In the genomic region with DNA sequence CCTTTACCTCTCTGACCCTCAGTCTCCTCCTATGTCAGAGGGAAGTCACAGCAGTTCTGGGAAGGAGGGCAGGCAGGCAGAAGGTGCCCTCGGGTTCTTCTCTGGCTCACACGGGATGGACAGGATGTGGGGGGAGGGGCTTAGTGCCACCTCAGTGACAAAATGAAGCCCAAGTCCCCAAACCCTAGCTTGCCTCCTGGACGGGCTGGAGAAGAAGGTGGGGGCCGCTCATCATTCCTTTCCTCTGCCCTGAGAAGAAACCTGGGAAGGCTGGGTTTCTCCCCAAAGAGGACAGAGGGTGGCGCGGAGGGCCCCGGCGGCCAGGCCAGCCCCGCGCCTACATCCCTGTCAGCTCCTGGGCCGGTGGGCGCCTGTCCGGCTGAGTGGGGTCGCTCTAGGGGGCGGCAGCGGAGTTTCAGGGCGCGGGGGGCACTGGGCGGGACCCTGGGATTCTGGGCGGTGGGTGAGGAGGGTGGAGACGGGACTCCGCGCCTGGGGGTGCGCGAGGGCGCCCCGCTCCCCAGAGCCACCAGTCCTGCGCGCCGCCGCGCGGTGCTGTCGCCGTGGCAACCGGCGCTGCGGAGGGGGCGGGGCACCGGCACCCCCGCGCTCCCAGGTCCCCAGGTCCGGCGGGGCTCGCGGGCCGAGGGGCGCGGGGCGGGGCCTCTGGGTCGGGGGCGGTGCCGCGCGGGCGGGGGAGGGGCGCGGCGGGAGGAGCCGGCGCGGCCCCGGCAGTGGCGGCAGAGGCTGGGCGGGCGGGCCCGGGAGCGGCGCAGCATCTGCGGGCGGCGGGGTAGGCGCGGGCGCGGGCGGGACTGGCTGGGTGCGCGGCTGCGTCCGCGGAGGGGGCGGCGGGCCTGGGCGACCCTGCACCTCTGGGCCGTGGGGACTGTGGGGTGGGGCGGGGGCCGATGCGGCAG, we compare ENCODE assay signal across 8 cellular contexts. TPM values are rescaled to one million over a fixed set of nuclear protein-coding genes. Genes with fewer than 3 reads are reported as not detected.
A peak's percentile ranks its signal among the peaks of the same experiment; 100 is the strongest.
DNase-seq lines count a peak whose midpoint lies in the region; ATAC-seq and TF ChIP-seq lines count a peak whose summit lies in the region.

A gene (plus strand): TSS at position 723 of the 920 bp plus-strand sequence. CDS start 2,252 bp downstream, outside the sequence.

- H3K4me1 ChIP-seq in naive thymus-derived CD4-positive, alpha-beta T cell (ENCODE audit: control insufficient read depth in 2 of 2, insufficient read depth in 2 of 2, low read length in 2 of 2), result peaks cover 9 to 14% of the 10 kb centered on the region in 2 donors
- no peaks in the 10 kb centered on the region for H3K4me1 ChIP-seq in urinary bladder (ENCODE audit: insufficient read depth)

- peak within 1 kb of the TSS; percentile 84 for H3K4me3 Mint-ChIP-seq in activated CD4-positive, alpha-beta T cell treated with anti-CD3 and anti-CD28 coated beads, Interleukin-2, amount 10 ng/mL, durations not matched to agents 24 days and 14 days
- peak within 1 kb of the TSS; percentile 60 to 89 (median 73) for H3K4me3 Mint-ChIP-seq in naive thymus-derived CD4-positive, alpha-beta T cell

- H3K9me3 Mint-ChIP-seq in activated CD4-positive, alpha-beta T cell treated with anti-CD3 and anti-CD28 coated beads, Interleukin-2, amount 10 ng/mL, durations not matched to agents 24 days and 14 days, result no peaks in the 10 kb centered on the region
- peaks cover 0 to 14% (median 1%) of the 10 kb centered on the region in 11 donors for H3K9me3 Mint-ChIP-seq in naive thymus-derived CD4-positive, alpha-beta T cell

- no peak for TF ChIP-seq CTCF in epithelial cell of esophagus (IDR thresholded peaks at IDR 0.05; ENCODE audit: insufficient read depth, low read depth, low read length, missing control alignments)

- WGBS in urinary bladder, result 1% methylated on average over 87 of the region's 89 CpGs

- H3K27ac ChIP-seq in naive thymus-derived CD4-positive, alpha-beta T cell (ENCODE audit: low read depth, low read length), result peak within 1 kb of the TSS; percentile 14
- no peak within 1 kb of the TSS for H3K27ac ChIP-seq in urinary bladder (ENCODE audit: low read depth)

- intact Hi-C loops in activated CD4-positive, alpha-beta T cell treated with anti-CD3 and anti-CD28 coated beads, Interleukin-2, amount 10 ng/mL, durations not matched to agents 24 days and 14 days (cut with micrococcal nuclease), result loop anchor here (2.0 to 10.0 kb wide), 2 partner anchors 35 to 51 kb away; a partner anchor contains a TSS
- intact Hi-C loops in naive thymus-derived CD4-positive, alpha-beta T cell (cut with micrococcal nuclease), result loop anchor here (2.0 to 5.0 kb wide), 3 partner anchors 35 to 434 kb away; a partner anchor contains a TSS

- H3K36me3 ChIP-seq in naive thymus-derived CD4-positive, alpha-beta T cell (ENCODE audit: control insufficient read depth in 2 of 3, insufficient read depth in 3 of 3, low read length in 3 of 3), result no peaks in the 10 kb centered on the region
- H3K36me3 ChIP-seq in urinary bladder (ENCODE audit: insufficient read depth), result no peaks in the 10 kb centered on the region

- H3K4me3 ChIP-seq in epithelial cell of esophagus (ENCODE audit: low read length), result peak within 1 kb of the TSS; percentile 41
- no peak within 1 kb of the TSS for H3K4me3 ChIP-seq in naive thymus-derived CD4-positive, alpha-beta T cell (ENCODE audit: low read length)
- H3K4me3 ChIP-seq in urinary bladder (ENCODE audit: low read depth, low read length), result peak within 1 kb of the TSS; percentile 69

- CTCF ChIA-PET in naive thymus-derived CD4-positive, alpha-beta T cell (lab: Charles Lee), result interaction anchor here (1.1 kb wide), 1 partner anchor 156 kb away, joined by 3 read pairs; no protein-coding TSS in a partner anchor

- peak; percentile 49 for DNase-seq in activated T-cell treated with anti-CD3 and anti-CD28 coated beads for 48 hours (ENCODE audit: low read depth)
- DNase-seq in activated T-cell treated with anti-CD3 and anti-CD28 coated beads for 4 hours, result no peak
- DNase-seq in activated CD4-positive, alpha-beta T cell treated with anti-CD3 and anti-CD28 coated beads, Interleukin-2, amount 10 ng/mL, durations not matched to agents 24 days and 14 days, result peak; percentile 84
- no peak for DNase-seq in epithelial cell of esophagus (ENCODE audit: low read depth)
- peak in 5 of 9 donors; percentile 15 to 66 (median 27) for DNase-seq in naive thymus-derived CD4-positive, alpha-beta T cell

- peak; percentile 37 for ATAC-seq in naive thymus-derived CD4-positive, alpha-beta T cell
- ATAC-seq in HG02870 (IDR thresholded peaks at IDR 0.05; ENCODE audit: unreplicated experiment) (no peak), GM21528 (IDR thresholded peaks at IDR 0.05; ENCODE audit: low FRiP score, unreplicated experiment) (no peak)

- H3K36me3 Mint-ChIP-seq in activated CD4-positive, alpha-beta T cell treated with anti-CD3 and anti-CD28 coated beads, Interleukin-2, amount 10 ng/mL, durations not matched to agents 24 days and 14 days (ENCODE audit: low read depth), result peaks cover 5% of the 10 kb centered on the region
- no peaks in the 10 kb centered on the region for H3K36me3 Mint-ChIP-seq in naive thymus-derived CD4-positive, alpha-beta T cell

- POLR2A ChIA-PET in naive thymus-derived CD4-positive, alpha-beta T cell (lab: Charles Lee), result no interaction called here

- H3K9me3 ChIP-seq in naive thymus-derived CD4-positive, alpha-beta T cell (ENCODE audit: control insufficient read depth in 2 of 3, low read length in 3 of 3), result no peaks in the 10 kb centered on the region

- H3K4me1 Mint-ChIP-seq in activated CD4-positive, alpha-beta T cell treated with anti-CD3 and anti-CD28 coated beads, Interleukin-2, amount 10 ng/mL, durations not matched to agents 24 days and 14 days, result peaks cover 12% of the 10 kb centered on the region
- H3K4me1 Mint-ChIP-seq in naive thymus-derived CD4-positive, alpha-beta T cell, result peaks cover 0 to 24% (median 14%) of the 10 kb centered on the region in 7 donors

- peaks cover 29% of the 10 kb centered on the region for H3K27me3 Mint-ChIP-seq in activated CD4-positive, alpha-beta T cell treated with anti-CD3 and anti-CD28 coated beads, Interleukin-2, amount 10 ng/mL, durations not matched to agents 24 days and 14 days
- peaks cover 0 to 44% (median 0%) of the 10 kb centered on the region in 5 donors for H3K27me3 Mint-ChIP-seq in naive thymus-derived CD4-positive, alpha-beta T cell

- peaks cover 0 to 4% of the 10 kb centered on the region in 2 donors for H3K27me3 ChIP-seq in naive thymus-derived CD4-positive, alpha-beta T cell (ENCODE audit: control insufficient read depth in 2 of 2, insufficient read depth in 2 of 2, low read length in 2 of 2)

- peak within 1 kb of the TSS; percentile 77 for H3K27ac Mint-ChIP-seq in activated CD4-positive, alpha-beta T cell treated with anti-CD3 and anti-CD28 coated beads, Interleukin-2, amount 10 ng/mL, durations not matched to agents 24 days and 14 days
- H3K27ac Mint-ChIP-seq in naive thymus-derived CD4-positive, alpha-beta T cell, result peak within 1 kb of the TSS in 4 of 9 donors; percentile 31 to 76 (median 66)

RNA-seq across cellular contexts. Expression of the gene that starts here (rescaled TPM):
- total RNA-seq in activated CD4-positive, alpha-beta T cell treated with anti-CD3 and anti-CD28 coated beads, Interleukin-2, amount 10 ng/mL, durations not matched to agents 24 days and 14 days, result 9.1 and 10.3 TPM in 2 replicates
- total RNA-seq in naive thymus-derived CD4-positive, alpha-beta T cell, result 1 to 10 TPM in 4 of 5 experiments, under 1 TPM in 1; 0.83 to 5.7 (median 3.7) TPM
- 1 to 10 TPM; 2.5 to 4.0 TPM for polyA plus RNA-seq in naive thymus-derived CD4-positive, alpha-beta T cell
- 1.3 TPM for total RNA-seq in urinary bladder
- polyA plus RNA-seq in urinary bladder, result 6.7 TPM

Comparison
In these comparisons a context has a peak if more than half of its experiments do, and no peak if none do; other contexts are left out.
1. DNase-seq: peak in activated T-cell treated with anti-CD3 and anti-CD28 coated beads for 48 hours (single experiment), activated CD4-positive, alpha-beta T cell treated with anti-CD3 and anti-CD28 coated beads, Interleukin-2, amount 10 ng/mL, durations not matched to agents 24 days and 14 days (single experiment) and naive thymus-derived CD4-positive, alpha-beta T cell (5 of 9); none in activated T-cell treated with anti-CD3 and anti-CD28 coated beads for 4 hours (single experiment) and epithelial cell of esophagus (single experiment).